Comparison of ENCODE assay signal across 2 cellular contexts in genomic region chr3:52530918-52531635, GRCh38.
TF ChIP-seq lines count a peak whose summit lies in the region.

No MANE protein-coding gene starts in this region.

TF ChIP-seq in SK-N-SH, 30 proteins besides CTCF, POLR2A, EP300 and RAD21 (continued from another document):
- TF ChIP-seq FOXM1 (IDR thresholded peaks at IDR 0.05; ENCODE audit: low read depth) (no peak), YY1 (IDR thresholded peaks at IDR 0.05; ENCODE audit: low read depth) (no peak), MAX (IDR thresholded peaks at IDR 0.05; ENCODE audit: low read depth) (no peak), MXI1 (IDR thresholded peaks at IDR 0.05; ENCODE audit: low read depth, low read length) (no peak), IRF3 (IDR thresholded peaks at IDR 0.05; ENCODE audit: low read depth, low read length) (no peak), EZH2phosphoT487 (IDR thresholded peaks at IDR 0.05; ENCODE audit: borderline replicate concordance, low read depth) (no peak), ZBTB33 (IDR thresholded peaks at IDR 0.05; ENCODE audit: borderline replicate concordance, low read depth) (no peak), FOXJ3 (CRISPR knock-in tag; IDR thresholded peaks at IDR 0.05) (no peak), MEF2A (IDR thresholded peaks at IDR 0.05; ENCODE audit: borderline replicate concordance, low read depth) (no peak), TCF12 (IDR thresholded peaks at IDR 0.05) (no peak), TAF1 (IDR thresholded peaks at IDR 0.05; ENCODE audit: borderline replicate concordance, low read depth, low read length) (no peak), GABPA (IDR thresholded peaks at IDR 0.05; ENCODE audit: low read depth) (no peak), USF2 (IDR thresholded peaks at IDR 0.05; ENCODE audit: borderline replicate concordance, low read depth, low read length) (no peak), JUND (IDR thresholded peaks at IDR 0.05) (no peak), GATA2 (CRISPR knock-in tag; IDR thresholded peaks at IDR 0.05) (no peak), REST (IDR thresholded peaks at IDR 0.05; ENCODE audit: low read depth, low read length) (no peak)

TF ChIP-seq in SK-N-SH treated with all-trans-retinoic acid at 6 μM for 48 hours, 23 proteins besides CTCF, POLR2A, EP300 and RAD21:
- no peak for TF ChIP-seq CSRNP3 (CRISPR knock-in tag; IDR thresholded peaks at IDR 0.05)
- TF ChIP-seq TOX (CRISPR knock-in tag; IDR thresholded peaks at IDR 0.05; ENCODE audit: borderline replicate concordance): no peak
